ENCODE assay signal across 8 cellular contexts in the genomic region with DNA sequence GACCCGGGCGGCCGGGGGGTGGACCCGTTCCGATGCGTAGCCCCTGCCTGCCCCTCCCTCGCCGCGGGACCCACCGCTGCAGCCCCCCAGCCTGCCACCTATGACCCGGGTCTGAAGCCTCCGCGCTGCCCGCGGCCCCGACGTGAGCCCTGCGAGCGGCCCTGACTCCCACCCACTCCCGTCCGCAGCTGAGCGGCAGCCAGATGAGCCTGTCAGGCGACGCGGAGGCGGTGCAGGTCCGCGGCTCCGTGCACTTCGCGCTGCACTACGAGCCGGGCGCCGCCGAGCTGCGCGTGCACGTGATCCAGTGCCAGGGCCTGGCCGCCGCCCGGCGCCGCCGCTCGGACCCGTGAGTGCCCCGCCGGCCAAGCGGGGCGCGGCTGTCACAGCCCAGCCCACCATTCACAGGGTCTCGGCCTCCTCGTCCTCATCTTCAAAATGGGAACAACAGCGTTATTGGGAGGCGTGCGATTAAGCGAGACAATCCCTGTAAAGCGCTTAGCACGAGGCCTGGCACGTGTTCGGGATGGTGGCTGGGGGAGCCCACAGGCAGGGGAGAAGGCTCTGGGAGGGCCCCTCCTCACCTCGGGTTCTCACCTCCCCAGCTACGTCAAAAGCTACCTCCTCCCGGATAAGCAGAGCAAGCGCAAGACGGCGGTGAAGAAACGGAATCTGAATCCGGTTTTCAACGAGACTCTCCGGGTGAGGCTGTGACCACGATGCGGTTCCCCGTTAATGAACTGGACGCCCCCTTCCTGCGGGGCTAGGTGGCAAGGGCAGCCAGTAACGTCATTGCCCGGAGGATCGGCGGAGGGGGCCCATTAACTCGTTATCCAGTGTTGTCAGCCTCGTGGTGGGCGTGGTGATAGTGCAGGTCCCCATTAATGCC. TPM values are rescaled to one million over a fixed set of nuclear protein-coding genes. Genes with fewer than 3 reads are reported as not detected.
DNase-seq lines count a peak whose midpoint lies in the region; ATAC-seq and TF ChIP-seq lines count a peak whose summit lies in the region.

No MANE protein-coding gene starts in this region.

- BruUV-seq in PC-9 (replicated peaks; lab: Mats Ljungman, UMichigan), result no TSS peak

- no peaks in the 10 kb centered on the region for H3K9me3 Mint-ChIP-seq in CD4-positive, alpha-beta memory T cell

- H3K36me3 ChIP-seq in mucosa of stomach (ENCODE audit: control insufficient read depth, insufficient read depth, low read length) (no peaks in the 10 kb centered on the region), PC-9 (ENCODE audit: low read depth) (no peaks in the 10 kb centered on the region)
- H3K36me3 ChIP-seq in CD4-positive, alpha-beta memory T cell (ENCODE audit: insufficient read depth, low read length), result peaks cover 22% of the 10 kb centered on the region

- intact Hi-C loops in PC-9 (cut with micrococcal nuclease; ENCODE audit: unreplicated experiment), result no loop called here
- intact Hi-C loops in CD4-positive, alpha-beta memory T cell (cut with micrococcal nuclease), result loop anchor here (1.0 kb wide), 1 partner anchor 9 kb away; no protein-coding TSS in a partner anchor

- H3F3A ChIP-seq in PC-9 (ENCODE audit: insufficient read depth, low read depth), result no peaks in the 10 kb centered on the region

- H3K27ac Mint-ChIP-seq in CD4-positive, alpha-beta memory T cell, result no peak overlapping the region

- no peak overlapping the region for H2AFZ ChIP-seq in PC-9

- no peaks in the 10 kb centered on the region for H3K27me3 Mint-ChIP-seq in CD4-positive, alpha-beta memory T cell

- no peak overlapping the region for H3K27ac ChIP-seq in PC-9
- H3K27ac ChIP-seq in CD4-positive, alpha-beta memory T cell (ENCODE audit: low read depth, low read length), result no peak overlapping the region

- H3K27me3 ChIP-seq in mucosa of stomach (ENCODE audit: control insufficient read depth, insufficient read depth, low read length), result peaks cover 5% of the 10 kb centered on the region
- no peaks in the 10 kb centered on the region for H3K27me3 ChIP-seq in PC-9 (ENCODE audit: insufficient read depth, low read depth)
- no peaks in the 10 kb centered on the region for H3K27me3 ChIP-seq in CD4-positive, alpha-beta memory T cell (ENCODE audit: insufficient read depth, low read length)

- H3K4me2 ChIP-seq in PC-9, result no peak overlapping the region

- no peak for TF ChIP-seq CTCF in PC-9 (conservative IDR thresholded peaks at IDR 0.05)

- H4K20me1 ChIP-seq in PC-9 (ENCODE audit: insufficient read depth), result no peaks in the 10 kb centered on the region

- H3K36me3 Mint-ChIP-seq in CD4-positive, alpha-beta memory T cell, result peaks cover 16 to 33% of the 10 kb centered on the region in 2 donors

- no peak overlapping the region for H3K4me3 Mint-ChIP-seq in CD4-positive, alpha-beta memory T cell

- peaks cover 7 to 24% (median 9%) of the 10 kb centered on the region in 4 donors for H3K4me1 Mint-ChIP-seq in CD4-positive, alpha-beta memory T cell

- H3K9ac ChIP-seq in mucosa of stomach (ENCODE audit: low read length), result peak overlapping the region; percentile 61

- DNase-seq in HEK293T (ENCODE audit: extremely low spot score), result peak; percentile 83
- peak; percentile 93 for DNase-seq in NCI-H82 (lab: John Stamatoyannopoulos, UW)
- DNase-seq in epidermal melanocyte (ENCODE audit: insufficient read length, low spot score), result peak; percentile 78
- DNase-seq in PC-9, result no peak
- DNase-seq in CD4-positive, alpha-beta memory T cell, result no peak

- H3K4me1 ChIP-seq in mucosa of stomach (ENCODE audit: control insufficient read depth, insufficient read depth, low read length), result peaks cover 21% of the 10 kb centered on the region
- 0 out of 2 replicates have a peak, but pooled peaks cover 4% of the 10 kb centered on the region for H3K4me1 ChIP-seq in PC-9 (replicated peaks; ENCODE audit: insufficient read depth)
- H3K4me1 ChIP-seq in CD4-positive, alpha-beta memory T cell (ENCODE audit: insufficient read depth, low read length), result peaks cover 26% of the 10 kb centered on the region

- no peaks in the 10 kb centered on the region for H3K9me2 ChIP-seq in PC-9 (ENCODE audit: insufficient read depth)

- peak overlapping the region; percentile 18 for H3K4me3 ChIP-seq in mucosa of stomach (ENCODE audit: low read length)
- no peak overlapping the region for H3K4me3 ChIP-seq in PC-9
- no peak overlapping the region for H3K4me3 ChIP-seq in CD4-positive, alpha-beta memory T cell (ENCODE audit: low read length in 2 of 2)

- H3K79me2 ChIP-seq in PC-9 (ENCODE audit: low read depth), result no peaks in the 10 kb centered on the region

- POLR2A ChIA-PET in HEK293T (lab: Yijun Ruan, JAX), result interaction anchor here (0.9 to 3.8 kb wide), 3 partner anchors 8 to 27 kb away, joined by 3 to 26 read pairs (median 3); partner anchors contain the start of genes MAP3K6 and SYTL1
- POLR2A ChIA-PET in PC-9 (lab: Charles Lee; ENCODE audit: unreplicated experiment), result no interaction called here
- POLR2A ChIA-PET in CD4-positive, alpha-beta memory T cell (lab: Charles Lee; ENCODE audit: partially characterized antibody), result interaction anchor here (2.2 to 15.5 kb wide), 3 partner anchors 7 to 16 kb away, joined by 15 to 202 read pairs (median 21); partner anchors contain the start of genes MAP3K6 and SYTL1

- H3K9me3 ChIP-seq in mucosa of stomach (ENCODE audit: control insufficient read depth, low read length) (no peaks in the 10 kb centered on the region), PC-9 (ENCODE audit: insufficient read depth, low read depth) (no peaks in the 10 kb centered on the region)
- H3K9me3 ChIP-seq in CD4-positive, alpha-beta memory T cell (ENCODE audit: control insufficient read depth in 1 of 2, low read length in 2 of 2), result no peaks in the 10 kb centered on the region

- ATAC-seq in GM21515 (IDR thresholded peaks at IDR 0.05; ENCODE audit: unreplicated experiment), result no peak
- ATAC-seq in GM19324 (IDR thresholded peaks at IDR 0.05; ENCODE audit: low FRiP score, unreplicated experiment), result no peak

- CTCF ChIA-PET in HEK293T (lab: Yijun Ruan, JAX), result interaction anchor here (1.3 kb wide), 1 partner anchor 8 kb away, joined by 3 read pairs; no protein-coding TSS in a partner anchor
- CTCF ChIA-PET in PC-9 (lab: Charles Lee), result no interaction called here
- CTCF ChIA-PET in CD4-positive, alpha-beta memory T cell (lab: Charles Lee; ENCODE audit: partially characterized antibody), result interaction anchor here (0.9 to 2.5 kb wide), 4 partner anchors 7 to 24 kb away, joined by 3 to 13 read pairs (median 6); partner anchors contain the start of gene SYTL1

TF ChIP-seq in HEK293T, 16 proteins besides CTCF, POLR2A, EP300 and RAD21:
- TF ChIP-seq L3MBTL2 (conservative IDR thresholded peaks at IDR 0.05), result peak; percentile 48; the same call in 1 of the 2 replicates
- peak; percentile 58; the same call in 1 of the 2 replicates for TF ChIP-seq LEF1 (IDR thresholded peaks at IDR 0.05; ENCODE audit: borderline replicate concordance)
- no peak for TF ChIP-seq TARDBP (IDR thresholded peaks at IDR 0.05)
- no peak for TF ChIP-seq FOXM1 (IDR thresholded peaks at IDR 0.05; ENCODE audit: borderline replicate concordance)
- TF ChIP-seq PKNOX1 (IDR thresholded peaks at IDR 0.05), result peak; percentile 98

RNA-seq across cellular contexts. Expression of gene SYTL1, which starts 8.2 kb away (rescaled TPM):
- 43.7 and 49.8 TPM in 2 replicates for total RNA-seq in PC-9 (2021)
- 100 to 1,000 TPM; 146 to 158 TPM for total RNA-seq in CD4-positive, alpha-beta memory T cell
- polyA plus RNA-seq in CD4-positive, alpha-beta memory T cell, result 100 to 1,000 TPM in 1 of 2 donors, 10 to 100 TPM in 1; 99.7 to 141 TPM

RNA-seq across cellular contexts. Expression of gene MAP3K6, which starts 16.7 kb away (rescaled TPM):
- 25.1 and 26.2 TPM in 2 replicates for total RNA-seq in PC-9 (2021)
- total RNA-seq in CD4-positive, alpha-beta memory T cell, result 10 to 100 TPM in 1 of 2 experiments, 1 to 10 TPM in 1; 8.8 to 11.7 TPM
- 1 to 10 TPM; 4.5 to 8.1 TPM for polyA plus RNA-seq in CD4-positive, alpha-beta memory T cell

RNA-seq across cellular contexts. Expression of gene FCN3, which starts 24.6 kb away (rescaled TPM):
- not detected in 2 replicates for total RNA-seq in PC-9 (2021)
- not detected for total RNA-seq in CD4-positive, alpha-beta memory T cell
- polyA plus RNA-seq in CD4-positive, alpha-beta memory T cell, result not detected

RNA-seq across cellular contexts. Expression of gene TMEM222, which starts 28.1 kb away (rescaled TPM):
- total RNA-seq in PC-9 (2021), result 32.0 and 32.8 TPM in 2 replicates
- 10 to 100 TPM; 44.4 to 45.4 TPM for total RNA-seq in CD4-positive, alpha-beta memory T cell
- polyA plus RNA-seq in CD4-positive, alpha-beta memory T cell, result 10 to 100 TPM; 55.4 to 80.9 TPM

RNA-seq across cellular contexts. Expression of gene CD164L2, which starts 33.1 kb away (rescaled TPM):
- 0.63 and 1.7 TPM in 2 replicates for total RNA-seq in PC-9 (2021)
- not detected for total RNA-seq in CD4-positive, alpha-beta memory T cell
- under 1 TPM in 1 of 2 donors, not detected in 1; 0.22 TPM for polyA plus RNA-seq in CD4-positive, alpha-beta memory T cell

Comparison
In these comparisons a context has a peak if more than half of its experiments do, and no peak if none do; other contexts are left out.
1. DNase-seq: peak in HEK293T (single experiment), NCI-H82 (single experiment) and epidermal melanocyte (single experiment); none in PC-9 (0 of 2) and CD4-positive, alpha-beta memory T cell (0 of 5).